In genomic region chr2:98869868-98870267, GRCh38 we compare ENCODE assay signal across 8 cellular contexts.
DNase-seq lines count a peak whose midpoint lies in the region; TF ChIP-seq lines count a peak whose summit lies in the region.
"Had no signal": no experiment of that assay in that cellular context is flagged by ENCODE, and none has a peak within 500 bp of the region (broad histone marks: within the 10 kb centered on the region; RNA-seq: fewer than 3 reads in every experiment).

No MANE protein-coding gene starts in this region.

- TF ChIP-seq EP300 in esophagus muscularis mucosa (IDR thresholded peaks at IDR 0.05) = no peak
- TF ChIP-seq EP300 in suprapubic skin (IDR thresholded peaks at IDR 0.05) = no peak

- peak; percentile 97 for DNase-seq in NCI-H1092 treated with DMSO at 0.1 percent for 48 hours (lab: John Stamatoyannopoulos, UW)
- peak; percentile 95 for DNase-seq in NCI-H69 (lab: John Stamatoyannopoulos, UW)
- DNase-seq in esophagus muscularis mucosa (ENCODE audit: extremely low spot score) = peak; percentile 80
- DNase-seq in suprapubic skin (ENCODE audit: low spot score in 2 of 2) = peak; percentile 74 to 79
- DNase-seq in pons (ENCODE audit: low spot score) = no peak
- no peak for DNase-seq in T-helper 1 cell
- no peak for DNase-seq in NCI-H82 (lab: John Stamatoyannopoulos, UW)
- DNase-seq: NCI-H446 had no signal

- TF ChIP-seq CTCF in esophagus muscularis mucosa (IDR thresholded peaks at IDR 0.05) = no peak
- no peak for TF ChIP-seq CTCF in suprapubic skin (IDR thresholded peaks at IDR 0.05)

- peaks cover 0 to 13% (median 5%) of the 10 kb centered on the region in 4 donors for H3K4me1 ChIP-seq in esophagus muscularis mucosa
- peaks cover 28% of the 10 kb centered on the region for H3K4me1 ChIP-seq in suprapubic skin

- intact Hi-C loops in esophagus muscularis mucosa (cut with DNase I) = no loop called here

- no peaks in the 10 kb centered on the region for H3K36me3 ChIP-seq in esophagus muscularis mucosa
- H3K36me3 ChIP-seq in suprapubic skin = no peaks in the 10 kb centered on the region

- H3K9me3 ChIP-seq in esophagus muscularis mucosa = no peaks in the 10 kb centered on the region
- no peaks in the 10 kb centered on the region for H3K9me3 ChIP-seq in suprapubic skin

- TF ChIP-seq POLR2A in esophagus muscularis mucosa (IDR thresholded peaks at IDR 0.05; ENCODE audit: low read depth) (no peak), suprapubic skin (IDR thresholded peaks at IDR 0.05) (no peak)

- 63% methylated on average over 2 of the region's 4 CpGs for WGBS in esophagus muscularis mucosa
- 26% methylated on average over 4 of the region's 4 CpGs for WGBS in suprapubic skin

- H3K4me3 ChIP-seq in esophagus muscularis mucosa = no peak overlapping the region
- peak overlapping the region; percentile 35 for H3K4me3 ChIP-seq in suprapubic skin

- no peaks in the 10 kb centered on the region for H3K27me3 ChIP-seq in esophagus muscularis mucosa
- no peaks in the 10 kb centered on the region for H3K27me3 ChIP-seq in suprapubic skin

- H3K27ac ChIP-seq in esophagus muscularis mucosa (replicated peaks in 1 of 4) (no peak overlapping the region), suprapubic skin (peak overlapping the region; percentile 85)

Comparison
In these comparisons a context has a peak if more than half of its experiments do, and no peak if none do; other contexts are left out.
1. DNase-seq: peak in NCI-H1092 treated with DMSO at 0.1 percent for 48 hours (single experiment), NCI-H69 (single experiment), esophagus muscularis mucosa (single experiment) and suprapubic skin (2 of 2); none in pons (single experiment), T-helper 1 cell (0 of 5) and NCI-H82 (single experiment).